In genomic region chr3:16252243-16252978, GRCh38 we compare ENCODE assay signal across 18 cellular contexts. TPM values are rescaled to one million over a fixed set of nuclear protein-coding genes. Genes with fewer than 3 reads are reported as not detected.
DNase-seq lines count a peak whose midpoint lies in the region; ATAC-seq and TF ChIP-seq lines count a peak whose summit lies in the region.
"Had no signal": no experiment of that assay in that cellular context is flagged by ENCODE, and none has a peak within 500 bp of the region (broad histone marks: within the 10 kb centered on the region; RNA-seq: fewer than 3 reads in every experiment).

No MANE protein-coding gene starts in this region.

- H3K4me1 Mint-ChIP-seq in activated B cell treated with CpG ODN at 0.5 μM for 24 hours = peaks cover 20% of the 10 kb centered on the region

- H3K36me3 Mint-ChIP-seq in activated B cell treated with CpG ODN at 0.5 μM for 24 hours (ENCODE audit: low read depth) = peaks cover 4% of the 10 kb centered on the region
- H3K36me3 Mint-ChIP-seq: brain had no signal

- no peaks in the 10 kb centered on the region for H3K27me3 ChIP-seq in tibial nerve
- H3K27me3 ChIP-seq in thyroid gland = no peaks in the 10 kb centered on the region
- H3K27me3 ChIP-seq: BLaER1 had no signal

- no peaks in the 10 kb centered on the region for H3K9me3 Mint-ChIP-seq in activated B cell treated with CpG ODN at 0.5 μM for 24 hours
- H3K9me3 Mint-ChIP-seq: activated CD4-positive, alpha-beta T cell treated with anti-CD3 and anti-CD28 coated beads, Interleukin-2, amount 10 ng/mL, durations not matched to agents 7 days and 5 days; brain; T-helper 2 cell treated with Interferon-gamma antibody and Interleukin-4, amounts not matched to agents 5 μg/mL and 100 μg/mL, for 36 hours had no signal

- H3K4me3 ChIP-seq in tibial nerve = no peak overlapping the region
- H3K4me3 ChIP-seq in thyroid gland (replicated peaks in 1 of 3) = no peak overlapping the region
- H3K4me3 ChIP-seq: BLaER1 had no signal

- H3K27ac ChIP-seq in tibial nerve (no peak overlapping the region), thyroid gland (no peak overlapping the region)
- H3K27ac ChIP-seq: BLaER1, RWPE1 had no signal

- TF ChIP-seq POLR2A in tibial nerve (IDR thresholded peaks at IDR 0.05) (no peak), thyroid gland (IDR thresholded peaks at IDR 0.05) (no peak)

- intact Hi-C loops in activated B cell treated with CpG ODN at 0.5 μM for 24 hours (cut with micrococcal nuclease) = no loop called here
- intact Hi-C loops in thyroid gland (cut with DNase I) = loop anchor here (5.0 kb wide), 1 partner anchor 435 kb away; no protein-coding TSS in a partner anchor

- H3K27ac Mint-ChIP-seq in activated B cell treated with CpG ODN at 0.5 μM for 24 hours = no peak overlapping the region
- H3K27ac Mint-ChIP-seq: activated CD4-positive, alpha-beta T cell treated with anti-CD3 and anti-CD28 coated beads, Interleukin-2, amount 10 ng/mL, durations not matched to agents 7 days and 5 days; T-helper 2 cell treated with Interferon-gamma antibody and Interleukin-4, amounts not matched to agents 5 μg/mL and 100 μg/mL, for 36 hours had no signal

- ATAC-seq in GM18867 (IDR thresholded peaks at IDR 0.05; ENCODE audit: unreplicated experiment) (peak; percentile 41), HG02981 (IDR thresholded peaks at IDR 0.05; ENCODE audit: unreplicated experiment) (peak; percentile 27), activated B cell treated with CpG ODN at 0.5 μM for 24 hours (ENCODE audit: low read depth) (peak; percentile 40)
- ATAC-seq: stimulated activated naive CD8-positive, alpha-beta T cell treated with anti-CD3 and anti-CD28 coated beads, Interleukin-15, Interleukin-2, amounts not matched to agents 100 U/mL and 50 U/mL, for 24 hours had no signal

- H3K27me3 Mint-ChIP-seq in activated B cell treated with CpG ODN at 0.5 μM for 24 hours = peaks cover 10% of the 10 kb centered on the region
- H3K27me3 Mint-ChIP-seq: activated CD4-positive, alpha-beta T cell treated with anti-CD3 and anti-CD28 coated beads, Interleukin-2, amount 10 ng/mL, durations not matched to agents 7 days and 5 days; brain had no signal

- H3K36me3 ChIP-seq in tibial nerve (peaks cover 0 to 5% (median 0%) of the 10 kb centered on the region in 3 donors), thyroid gland (no peaks in the 10 kb centered on the region)
- H3K36me3 ChIP-seq: BLaER1 had no signal

- no peaks in the 10 kb centered on the region for H3K9me3 ChIP-seq in tibial nerve
- no peaks in the 10 kb centered on the region for H3K9me3 ChIP-seq in thyroid gland
- H3K9me3 ChIP-seq: BLaER1 had no signal

- TF ChIP-seq CTCF in activated B cell treated with CpG ODN at 0.5 μM for 24 hours (IDR thresholded peaks at IDR 0.05) = no peak
- no peak for TF ChIP-seq CTCF in tibial nerve (IDR thresholded peaks at IDR 0.05)
- no peak for TF ChIP-seq CTCF in thyroid gland (IDR thresholded peaks at IDR 0.05)
- no peak for TF ChIP-seq CTCF in GM13976 (IDR thresholded peaks at IDR 0.05; ENCODE audit: borderline replicate concordance, control extremely low read depth, extremely low read depth, insufficient read depth, missing control alignments)

- DNase-seq in activated B cell treated with CpG ODN at 0.5 μM for 24 hours (no peak), mucosa of gallbladder (ENCODE audit: low spot score) (peak; percentile 71), tibial nerve (ENCODE audit: low spot score in 2 of 2) (no peak), thyroid gland (no peak), GM13976 (ENCODE audit: low spot score) (no peak), SHP77 treated with DMSO at 0.1 percent for 48 hours (lab: John Stamatoyannopoulos, UW) (no peak)
- DNase-seq: activated CD4-positive, alpha-beta T cell treated with anti-CD3 and anti-CD28 coated beads, Interleukin-2, amount 10 ng/mL, durations not matched to agents 7 days and 5 days; DND-41; kidney glomerular epithelial cell; NCI-H1436 treated with DMSO at 0.1 percent for 48 hours; right cardiac atrium; stimulated activated naive CD8-positive, alpha-beta T cell treated with anti-CD3 and anti-CD28 coated beads, Interleukin-15, Interleukin-2, amounts not matched to agents 100 U/mL and 50 U/mL, for 24 hours had no signal

- 77 to 82% methylated on average over 7 of the region's 7 CpGs for WGBS in tibial nerve, 2 donors
- 75 to 78% methylated on average over 7 of the region's 7 CpGs for WGBS in thyroid gland, 2 donors

- H3K4me1 ChIP-seq in tibial nerve (peaks cover 0 to 13% (median 4%) of the 10 kb centered on the region in 4 donors), thyroid gland (no peaks in the 10 kb centered on the region)
- H3K4me1 ChIP-seq: BLaER1 had no signal

- no peak overlapping the region for H3K4me3 Mint-ChIP-seq in activated B cell treated with CpG ODN at 0.5 μM for 24 hours
- H3K4me3 Mint-ChIP-seq: activated CD4-positive, alpha-beta T cell treated with anti-CD3 and anti-CD28 coated beads, Interleukin-2, amount 10 ng/mL, durations not matched to agents 7 days and 5 days; brain; T-helper 2 cell treated with Interferon-gamma antibody and Interleukin-4, amounts not matched to agents 5 μg/mL and 100 μg/mL, for 36 hours had no signal

- TF ChIP-seq EP300 in tibial nerve (IDR thresholded peaks at IDR 0.05) = no peak

- CTCF ChIA-PET in activated B cell treated with CpG ODN at 0.5 μM for 24 hours (lab: Charles Lee) = no interaction called here

- POLR2A ChIA-PET in activated B cell treated with CpG ODN at 0.5 μM for 24 hours (lab: Charles Lee) = no interaction called here

- in situ Hi-C loops in GM13976 (cut with MboI; ENCODE audit: low sequenced_read_pairs, unreplicated experiment) = no loop called here

RNA-seq across cellular contexts. Expression of gene DPH3, which starts 12.3 kb away (rescaled TPM):
- total RNA-seq in activated B cell treated with CpG ODN at 0.5 μM for 24 hours (13.4 and 14.7 TPM in 2 replicates), mucosa of gallbladder (17.3 TPM), tibial nerve (10 to 100 TPM; 11.4 to 20.5 (median 19.1) TPM), thyroid gland (10 to 100 TPM; 18.4 to 27.1 (median 19.6) TPM)

RNA-seq across cellular contexts. Expression of gene OXNAD1, which starts 12.6 kb away (rescaled TPM):
- total RNA-seq in activated B cell treated with CpG ODN at 0.5 μM for 24 hours = 5.5 and 8.7 TPM in 2 replicates
- total RNA-seq in mucosa of gallbladder = 15.3 TPM
- 10 to 100 TPM; 11.4 to 14.9 (median 13.1) TPM for total RNA-seq in tibial nerve
- total RNA-seq in thyroid gland = 10 to 100 TPM; 22.3 to 34.0 (median 27.4) TPM
